8 cellular contexts compared by ENCODE assay signal in the genomic region with DNA sequence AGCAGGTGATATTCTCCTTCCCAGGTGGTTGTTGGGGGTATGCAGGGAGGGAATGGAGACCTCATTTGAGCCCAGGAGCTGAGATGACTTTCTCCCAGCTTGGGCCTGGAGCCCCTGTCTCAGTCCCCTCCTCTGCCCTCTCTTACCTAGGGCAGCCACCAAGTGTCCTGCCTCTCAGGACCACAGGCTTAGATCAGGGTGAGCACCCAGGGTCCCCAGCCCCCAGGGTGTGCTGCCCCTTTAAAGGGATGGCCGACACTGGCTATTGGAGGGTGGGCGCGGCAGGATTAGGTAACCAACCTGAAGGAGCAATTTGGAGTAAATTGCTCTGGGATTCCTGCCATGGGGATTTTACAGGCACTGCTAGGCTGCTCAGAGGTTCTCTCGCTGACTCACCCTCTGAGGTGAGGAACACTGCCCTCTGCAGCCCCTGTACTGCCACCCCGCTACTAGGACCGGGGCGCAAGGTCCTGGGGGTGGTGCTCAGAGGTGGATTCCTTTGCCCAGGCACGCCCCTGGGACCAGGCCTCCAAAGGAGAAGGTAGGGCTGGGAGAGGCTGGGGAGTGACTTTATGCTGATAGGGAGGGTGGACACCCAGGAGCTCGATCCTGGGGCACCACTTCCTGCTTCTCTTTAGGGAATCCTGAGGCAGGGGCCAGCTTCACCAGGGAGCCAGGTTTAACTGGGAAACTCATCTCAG. TPM values are rescaled to one million over a fixed set of nuclear protein-coding genes. Genes with fewer than 3 reads are reported as not detected.
DNase-seq lines count a peak whose midpoint lies in the region; ATAC-seq and TF ChIP-seq lines count a peak whose summit lies in the region.

No MANE protein-coding gene starts in this region.

- no peaks in the 10 kb centered on the region for H3K36me3 Mint-ChIP-seq in activated naive CD8-positive, alpha-beta T cell treated with anti-CD3 and anti-CD28 coated beads, Interleukin-2, amount 50 U/mL, for 24 hours (ENCODE audit: low read depth)

- peaks cover 35% of the 10 kb centered on the region for H3K4me1 Mint-ChIP-seq in activated naive CD8-positive, alpha-beta T cell treated with anti-CD3 and anti-CD28 coated beads, Interleukin-2, amount 50 U/mL, for 24 hours

- H3K4me3 ChIP-seq in thymus (ENCODE audit: low read length) = no peak overlapping the region

- H3K9me3 ChIP-seq in thymus (ENCODE audit: control insufficient read depth) = no peaks in the 10 kb centered on the region

- H3K27ac Mint-ChIP-seq in activated naive CD8-positive, alpha-beta T cell treated with anti-CD3 and anti-CD28 coated beads, Interleukin-2, amount 50 U/mL, for 24 hours = no peak overlapping the region

- H3K27me3 Mint-ChIP-seq in activated naive CD8-positive, alpha-beta T cell treated with anti-CD3 and anti-CD28 coated beads, Interleukin-2, amount 50 U/mL, for 24 hours = no peaks in the 10 kb centered on the region

- no peaks in the 10 kb centered on the region for H3K36me3 ChIP-seq in thymus (ENCODE audit: control insufficient read depth, insufficient read depth)

- WGBS in thymus = 72% methylated on average over 9 of the region's 9 CpGs

- DNase-seq in AML-193 (lab: John Stamatoyannopoulos, UW) = peak; percentile 31 to 61
- peak; percentile 51 for DNase-seq in GM10266 (ENCODE audit: extremely low spot score)
- peak; percentile 74 for DNase-seq in NCI-H2107 treated with DMSO at 0.1 percent for 48 hours (lab: John Stamatoyannopoulos, UW; ENCODE audit: unreplicated experiment)
- DNase-seq in activated naive CD8-positive, alpha-beta T cell treated with anti-CD3 and anti-CD28 coated beads, Interleukin-2, amount 50 U/mL, for 24 hours = peak; percentile 34
- DNase-seq in islet precursor cell = peak; percentile 95

- TF ChIP-seq CTCF in GM10266 (IDR thresholded peaks at IDR 0.05; ENCODE audit: control insufficient read depth, insufficient read depth, low read depth, missing control alignments) = peak; percentile 41

- peak overlapping the region; percentile 46 for H3K27ac ChIP-seq in thymus (ENCODE audit: low read depth)

- H3K27me3 ChIP-seq in thymus (ENCODE audit: control insufficient read depth, insufficient read depth) = no peaks in the 10 kb centered on the region

- no peaks in the 10 kb centered on the region for H3K9me3 Mint-ChIP-seq in activated naive CD8-positive, alpha-beta T cell treated with anti-CD3 and anti-CD28 coated beads, Interleukin-2, amount 50 U/mL, for 24 hours

- ATAC-seq in activated naive CD8-positive, alpha-beta T cell treated with anti-CD3 and anti-CD28 coated beads, Interleukin-2, amount 50 U/mL, for 24 hours = peak; percentile 69
- ATAC-seq in HG03280 (IDR thresholded peaks at IDR 0.05; ENCODE audit: unreplicated experiment) = no peak
- ATAC-seq in HG03097 (IDR thresholded peaks at IDR 0.05; ENCODE audit: low FRiP score, unreplicated experiment) = no peak

- peaks cover 4% of the 10 kb centered on the region for H3K4me1 ChIP-seq in thymus (ENCODE audit: control insufficient read depth, insufficient read depth, low read length)

- H3K4me3 Mint-ChIP-seq in activated naive CD8-positive, alpha-beta T cell treated with anti-CD3 and anti-CD28 coated beads, Interleukin-2, amount 50 U/mL, for 24 hours = peak overlapping the region; percentile 87

RNA-seq across cellular contexts. Expression of a gene that starts 1.5 kb away (rescaled TPM):
- polyA plus RNA-seq in thymus = 30.4 TPM

RNA-seq across cellular contexts. Expression of a gene that starts 58.8 kb away (rescaled TPM):
- polyA plus RNA-seq in thymus = 1,143 TPM

Comparison
In these comparisons a context has a peak if more than half of its experiments do, and no peak if none do; other contexts are left out.
1. DNase-seq: peak in every context shown above with its lines; median percentile 95 in islet precursor cell; 74 in NCI-H2107 treated with DMSO at 0.1 percent for 48 hours; 51 in GM10266; 46 in AML-193; 34 in activated naive CD8-positive, alpha-beta T cell treated with anti-CD3 and anti-CD28 coated beads, Interleukin-2, amount 50 U/mL, for 24 hours.